Comparison of ENCODE assay signal across 1 cellular context in genomic region chr6:2188856-2189384, GRCh38.
TF ChIP-seq lines count a peak whose summit lies in the region.

No MANE protein-coding gene starts in this region.

TF ChIP-seq in K562, 482 proteins besides CTCF, POLR2A, EP300 and RAD21 (continued from another document):
- TF ChIP-seq, protein P1, sequence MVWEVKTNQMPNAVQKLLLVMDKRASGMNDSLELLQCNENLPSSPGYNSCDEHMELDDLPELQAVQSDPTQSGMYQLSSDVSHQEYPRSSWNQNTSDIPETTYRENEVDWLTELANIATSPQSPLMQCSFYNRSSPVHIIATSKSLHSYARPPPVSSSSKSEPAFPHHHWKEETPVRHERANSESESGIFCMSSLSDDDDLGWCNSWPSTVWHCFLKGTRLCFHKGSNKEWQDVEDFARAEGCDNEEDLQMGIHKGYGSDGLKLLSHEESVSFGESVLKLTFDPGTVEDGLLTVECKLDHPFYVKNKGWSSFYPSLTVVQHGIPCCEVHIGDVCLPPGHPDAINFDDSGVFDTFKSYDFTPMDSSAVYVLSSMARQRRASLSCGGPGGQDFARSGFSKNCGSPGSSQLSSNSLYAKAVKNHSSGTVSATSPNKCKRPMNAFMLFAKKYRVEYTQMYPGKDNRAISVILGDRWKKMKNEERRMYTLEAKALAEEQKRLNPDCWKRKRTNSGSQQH (CRISPR knock-in tag; IDR thresholded peaks at IDR 0.05) = 0 out of 2 replicates have a peak, but pooled peaks have one; percentile 18
- no peak for TF ChIP-seq SIN3A (IDR thresholded peaks at IDR 0.05; ENCODE audit: borderline replicate concordance in 2 of 2, control insufficient read depth in 1 of 2, low read depth in 2 of 2, low read length in 2 of 2)
- TF ChIP-seq CHD7 (IDR thresholded peaks at IDR 0.05; ENCODE audit: low read depth, low read length) = no peak
- no peak for TF ChIP-seq ZZZ3 (IDR thresholded peaks at IDR 0.05)
TF ChIP-seq in K562: peak in this region for 1.
